Comparison of ENCODE assay signal across 17 cellular contexts in the genomic region with DNA sequence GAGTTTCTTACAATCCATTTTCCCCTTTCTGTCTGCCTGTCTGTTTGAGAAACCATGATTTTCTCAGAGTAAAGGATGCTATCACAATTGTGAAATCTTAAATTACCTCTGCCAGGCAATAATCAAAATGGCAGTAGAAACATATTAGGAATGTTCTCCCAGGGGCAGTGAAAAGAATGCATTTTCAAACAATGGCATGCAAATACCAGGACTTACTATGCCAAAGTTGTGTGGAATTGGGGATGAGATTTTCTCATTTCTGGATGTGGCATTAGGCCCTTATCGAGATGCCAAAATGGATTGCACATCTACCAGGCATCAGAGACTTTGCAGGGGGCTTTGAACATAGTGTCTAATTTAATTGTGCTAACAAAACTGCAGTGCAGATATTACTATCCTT.
DNase-seq lines count a peak whose midpoint lies in the region; ATAC-seq and TF ChIP-seq lines count a peak whose summit lies in the region.
"Had no signal": no experiment of that assay in that cellular context is flagged by ENCODE, and none has a peak within 500 bp of the region (broad histone marks: within the 10 kb centered on the region; RNA-seq: fewer than 3 reads in every experiment).

No MANE protein-coding gene starts in this region.

- peak; percentile 84 for DNase-seq in AG10803 (ENCODE audit: low read depth)
- DNase-seq in GM03348 (ENCODE audit: low spot score) = peak; percentile 35
- DNase-seq in central memory CD8-positive, alpha-beta T cell (ENCODE audit: low spot score in 2 of 2) = no peak
- DNase-seq in immature natural killer cell = no peak
- no peak for DNase-seq in spleen
- no peak for DNase-seq in iPS-NIHi11 (ENCODE audit: low spot score)
- no peak for DNase-seq in T-cell
- DNase-seq in head of caudate nucleus = no peak
- DNase-seq: ACHN; Calu3; CD4-positive, alpha-beta T cell; EL; NCI-H1105; NCI-H1694; NCI-H2081 treated with DMSO at 0.1 percent for 48 hours; NCI-H510A treated with DMSO at 0.1 percent for 48 hours; PC-9 had no signal

- H3K9me3 Mint-ChIP-seq in central memory CD8-positive, alpha-beta T cell = no peaks in the 10 kb centered on the region
- H3K9me3 Mint-ChIP-seq in immature natural killer cell (no peaks in the 10 kb centered on the region), T-cell (no peaks in the 10 kb centered on the region)
- H3K9me3 Mint-ChIP-seq: CD4-positive, alpha-beta T cell had no signal

- POLR2A ChIA-PET in T-cell (lab: Charles Lee) = no interaction called here

- intact Hi-C loops in spleen (cut with DNase I; ENCODE audit: low total_unique reads) = no loop called here
- intact Hi-C loops in head of caudate nucleus (cut with DNase I) = no loop called here

- no peaks in the 10 kb centered on the region for H3K9me3 ChIP-seq in spleen

- WGBS in spleen, 5 donors = 80 to 98% (median 92%) methylated on average over 1 of the region's 1 CpG

- peaks cover 69% of the 10 kb centered on the region for H3K4me1 Mint-ChIP-seq in central memory CD8-positive, alpha-beta T cell
- H3K4me1 Mint-ChIP-seq in immature natural killer cell (peaks cover 26 to 63% of the 10 kb centered on the region in 2 donors), T-cell (peaks cover 25 to 50% (median 42%) of the 10 kb centered on the region in 3 donors)

- H3K4me1 ChIP-seq in spleen = no peaks in the 10 kb centered on the region

- H3K4me3 ChIP-seq in AG10803 (ENCODE audit: low read length) = no peak overlapping the region
- H3K4me3 ChIP-seq in spleen = no peak overlapping the region
- H3K4me3 ChIP-seq: PC-9 had no signal

- no peak overlapping the region for H3K4me3 Mint-ChIP-seq in central memory CD8-positive, alpha-beta T cell
- H3K4me3 Mint-ChIP-seq in immature natural killer cell (no peak overlapping the region), T-cell (no peak overlapping the region)
- H3K4me3 Mint-ChIP-seq: CD4-positive, alpha-beta T cell had no signal

- TF ChIP-seq CTCF in AG10803 (conservative IDR thresholded peaks at IDR 0.05; ENCODE audit: low read length) (no peak), spleen (IDR thresholded peaks at IDR 0.05 in 8 of 11, conservative IDR thresholded peaks at IDR 0.05 in 3 of 11) (no peak)

- no peaks in the 10 kb centered on the region for H3K27me3 ChIP-seq in spleen (replicated peaks in 1 of 7)

- no peak overlapping the region for H3K27ac ChIP-seq in spleen
- H3K27ac ChIP-seq: PC-9 had no signal

- H3K27me3 Mint-ChIP-seq in central memory CD8-positive, alpha-beta T cell = no peaks in the 10 kb centered on the region
- H3K27me3 Mint-ChIP-seq in immature natural killer cell (ENCODE audit: low read depth in 3 of 3) (peaks cover 0 to 5% (median 0%) of the 10 kb centered on the region in 3 donors), T-cell (no peaks in the 10 kb centered on the region)
- H3K27me3 Mint-ChIP-seq: CD4-positive, alpha-beta T cell had no signal

- H3K27ac Mint-ChIP-seq in central memory CD8-positive, alpha-beta T cell (ENCODE audit: low read depth) = peak overlapping the region; percentile 54
- peak overlapping the region in 4 of 6 donors; percentile 7 to 69 (median 41) for H3K27ac Mint-ChIP-seq in immature natural killer cell
- H3K27ac Mint-ChIP-seq in T-cell = no peak overlapping the region
- H3K27ac Mint-ChIP-seq: CD4-positive, alpha-beta T cell had no signal

- TF ChIP-seq POLR2A in spleen (IDR thresholded peaks at IDR 0.05) = no peak

- CTCF ChIA-PET in T-cell (lab: Charles Lee) = no interaction called here

- peaks cover 3% of the 10 kb centered on the region for H3K36me3 Mint-ChIP-seq in central memory CD8-positive, alpha-beta T cell (ENCODE audit: insufficient read depth)
- H3K36me3 Mint-ChIP-seq in immature natural killer cell (peaks cover 0 to 7% (median 5%) of the 10 kb centered on the region in 3 donors), T-cell (no peaks in the 10 kb centered on the region)

- H3K36me3 ChIP-seq in spleen = no peaks in the 10 kb centered on the region

- ATAC-seq in central memory CD8-positive, alpha-beta T cell (replicated peaks; ENCODE audit: extremely low read depth, poor library complexity, severe bottlenecking) = no peak
- no peak for ATAC-seq in T-cell (replicated peaks in 1 of 4)

Comparison
In these comparisons a context has a peak if more than half of its experiments do, and no peak if none do; other contexts are left out.
1. DNase-seq: peak in AG10803 (single experiment) and GM03348 (single experiment); none in central memory CD8-positive, alpha-beta T cell (0 of 2), immature natural killer cell (0 of 3), spleen (single experiment), iPS-NIHi11 (single experiment), T-cell (0 of 34) and head of caudate nucleus (0 of 42).
2. H3K27ac Mint-ChIP-seq: peak in central memory CD8-positive, alpha-beta T cell (single experiment) and immature natural killer cell (4 of 6); none in T-cell (0 of 2).